22 cellular contexts compared by ENCODE assay signal in genomic region chr12:43964966-43965365, GRCh38.
DNase-seq lines count a peak whose midpoint lies in the region; ATAC-seq and TF ChIP-seq lines count a peak whose summit lies in the region.
"Had no signal": no experiment of that assay in that cellular context is flagged by ENCODE, and none has a peak within 500 bp of the region (broad histone marks: within the 10 kb centered on the region; RNA-seq: fewer than 3 reads in every experiment).

No MANE protein-coding gene starts in this region.

- no peak overlapping the region for H3K4me3 ChIP-seq in heart left ventricle
- H3K4me3 ChIP-seq in cardiac fibroblast (replicated peaks in 1 of 2; ENCODE audit: low read depth in 2 of 2, low read length in 2 of 2) = no peak overlapping the region
- no peak overlapping the region for H3K4me3 ChIP-seq in left lung
- H3K4me3 ChIP-seq: body of pancreas, gastroesophageal sphincter, Peyer's patch, SJSA1, thyroid gland had no signal

- ATAC-seq in left ventricle myocardium superior = peak; percentile 47
- ATAC-seq in heart left ventricle = no peak
- no peak for ATAC-seq in GM18511 (IDR thresholded peaks at IDR 0.05; ENCODE audit: unreplicated experiment)
- ATAC-seq in left lung = no peak
- ATAC-seq in HG03135 (IDR thresholded peaks at IDR 0.05; ENCODE audit: unreplicated experiment) = no peak
- ATAC-seq: body of pancreas; gastroesophageal sphincter; natural killer cell treated with Interleukin-12 subunit alpha and Interleukin-12 subunit beta and Interleukin-15 and Interleukin-18, amount 100 ng/mL, for 72 hours had no signal

- H3K27me3 ChIP-seq in heart left ventricle (no peaks in the 10 kb centered on the region), left lung (no peaks in the 10 kb centered on the region)
- H3K27me3 ChIP-seq: body of pancreas, gastroesophageal sphincter, Peyer's patch, SJSA1, thyroid gland had no signal

- intact Hi-C loops in left ventricle myocardium superior (cut with micrococcal nuclease) (no loop called here), heart left ventricle (cut with DNase I) (no loop called here), left lung (cut with DNase I) (no loop called here)

- TF ChIP-seq POLR2A in heart left ventricle (IDR thresholded peaks at IDR 0.05) = no peak

- H3K36me3 ChIP-seq in heart left ventricle = no peaks in the 10 kb centered on the region
- no peaks in the 10 kb centered on the region for H3K36me3 ChIP-seq in left lung
- H3K36me3 ChIP-seq: gastroesophageal sphincter, Peyer's patch, SJSA1, thyroid gland had no signal

- H3K27ac ChIP-seq in heart left ventricle (no peak overlapping the region), left lung (no peak overlapping the region)
- H3K27ac ChIP-seq: body of pancreas, gastroesophageal sphincter, parathyroid adenoma, Peyer's patch, SJSA1, thyroid gland, VCaP had no signal

- DNase-seq in left ventricle myocardium superior = no peak
- DNase-seq in heart left ventricle = no peak
- DNase-seq in cardiac fibroblast (ENCODE audit: low read depth in 2 of 2) = peak; percentile 30 to 53
- DNase-seq in kidney tubule cell (ENCODE audit: low spot score) = peak; percentile 20
- DNase-seq in activated T-cell treated with anti-CD3 and anti-CD28 coated beads, Interleukin-2, amount 50 U/mL, for 1 hour = no peak
- DNase-seq in left lung = no peak
- DNase-seq: activated naive CD4-positive, alpha-beta T cell treated with Interleukin-2 at 50 U/mL for 16 hours; activated T-cell treated with anti-CD3 and anti-CD28 coated beads for 4 hours; body of pancreas; HFFc6; Peyer's patch; stimulated activated CD4-positive, alpha-beta T cell treated with anti-CD3 and anti-CD28 coated beads, Interleukin-2, amount 100 ng/mL, for 24 hours; stimulated activated naive CD4-positive, alpha-beta T cell treated with Interleukin-2 at 50 U/mL for 16 hours; T-helper 2 cell; thyroid gland had no signal

- TF ChIP-seq CTCF in heart left ventricle (IDR thresholded peaks at IDR 0.05) = no peak
- TF ChIP-seq CTCF in cardiac fibroblast (IDR thresholded peaks at IDR 0.05; ENCODE audit: low read depth, low read length) = no peak
- TF ChIP-seq CTCF in left lung (IDR thresholded peaks at IDR 0.05) = no peak

- 53 to 75% (median 55%) methylated on average over 3 of the region's 3 CpGs for WGBS in heart left ventricle, 4 donors

- H3K9me3 ChIP-seq in heart left ventricle (peaks cover 0 to 4% (median 0%) of the 10 kb centered on the region in 12 donors), left lung (no peaks in the 10 kb centered on the region)
- H3K9me3 ChIP-seq: body of pancreas, gastroesophageal sphincter, Peyer's patch, SJSA1, thyroid gland had no signal

- H3K4me1 ChIP-seq in heart left ventricle (no peaks in the 10 kb centered on the region), left lung (no peaks in the 10 kb centered on the region)
- H3K4me1 ChIP-seq: body of pancreas, gastroesophageal sphincter, parathyroid adenoma, Peyer's patch, SJSA1, thyroid gland had no signal

Comparison
In these comparisons a context has a peak if more than half of its experiments do, and no peak if none do; other contexts are left out.
1. DNase-seq: peak in cardiac fibroblast (2 of 2) and kidney tubule cell (single experiment); none in left ventricle myocardium superior (single experiment), heart left ventricle (0 of 5), activated T-cell treated with anti-CD3 and anti-CD28 coated beads, Interleukin-2, amount 50 U/mL, for 1 hour (single experiment) and left lung (0 of 2).